29 cellular contexts compared by ENCODE assay signal in genomic region chr14:53742226-53742607, GRCh38.
DNase-seq lines count a peak whose midpoint lies in the region; ATAC-seq, FAIRE-seq and TF ChIP-seq lines count a peak whose summit lies in the region.
"Had no signal": no experiment of that assay in that cellular context is flagged by ENCODE, and none has a peak within 500 bp of the region (broad histone marks: within the 10 kb centered on the region; RNA-seq: fewer than 3 reads in every experiment).

No MANE protein-coding gene starts in this region.

- no peak overlapping the region for H3K18ac ChIP-seq in H1 (ENCODE audit: extremely low read depth, low read length)

- H3K79me1 ChIP-seq in H1 (ENCODE audit: low read depth, low read length), result no peaks in the 10 kb centered on the region

- no peak for TF ChIP-seq CTCF in H1 (IDR thresholded peaks at IDR 0.05; ENCODE audit: control extremely low read depth in 1 of 3, insufficient read depth in 1 of 3, low read depth in 1 of 3, low read length in 3 of 3)
- no peak for TF ChIP-seq CTCF in psoas muscle (IDR thresholded peaks at IDR 0.05)

- H3K4ac ChIP-seq in H1 (replicated peaks; ENCODE audit: insufficient read length, low read depth, low read length), result no peak overlapping the region

- TF ChIP-seq POLR2A in H1 (IDR thresholded peaks at IDR 0.05; ENCODE audit: control extremely low read depth in 1 of 2, low read depth in 2 of 2, low read length in 2 of 2) (no peak), GM18505 (IDR thresholded peaks at IDR 0.05; ENCODE audit: borderline replicate concordance, extremely low read depth, insufficient read depth, insufficient read length) (no peak)

- peak in 1 of 2 experiments; percentile 53; a peak in 1 of 3 replicates for TF ChIP-seq EP300 in H1 (IDR thresholded peaks at IDR 0.05; ENCODE audit: borderline replicate concordance in 1 of 2, low read depth in 2 of 2, low read length in 2 of 2)

- no peak overlapping the region for H3K4me3 Mint-ChIP-seq in stimulated activated memory B cell treated with anti-CD40 and anti-IgM and Interleukin-4, amounts not matched to agents 10 μg/mL and 1 μg/mL and 100 μg/mL, for 72 hours
- H3K4me3 Mint-ChIP-seq: activated naive CD8-positive, alpha-beta T cell treated with anti-CD3 and anti-CD28 coated beads, Interleukin-2, amount 50 U/mL, for 24 hours; naive B cell; stimulated activated naive CD8-positive, alpha-beta T cell treated with anti-CD3 and anti-CD28 coated beads, Interleukin-15, Interleukin-2, amounts not matched to agents 100 ng/mL and 50 ng/mL, for 24 hours had no signal

- no peak overlapping the region for H3K56ac ChIP-seq in H1 (replicated peaks; ENCODE audit: insufficient read length, low read depth, low read length)

- TF ChIP-seq RAD21 in H1 (IDR thresholded peaks at IDR 0.05 in 1 of 2, conservative IDR thresholded peaks at IDR 0.05 in 1 of 2; ENCODE audit: low read depth in 2 of 2, low read length in 2 of 2), result no peak

- H3K9ac ChIP-seq in H1 (replicated peaks in 1 of 4; ENCODE audit: extremely low read depth in 1 of 4, low read depth in 3 of 4, low read length in 3 of 4), result no peak overlapping the region

- H4K20me1 ChIP-seq in H1 (replicated peaks in 1 of 2; ENCODE audit: control insufficient read depth in 1 of 2, insufficient read depth in 2 of 2, low read length in 2 of 2), result no peaks in the 10 kb centered on the region

- H2AFZ ChIP-seq in H1 (ENCODE audit: low read length), result no peak overlapping the region

- H2BK120ac ChIP-seq in H1 (replicated peaks; ENCODE audit: low read depth, low read length), result no peak overlapping the region

- peak overlapping the region in 1 of 4 experiments; percentile 21; a peak in 1 of 8 replicates for H3K4me3 ChIP-seq in H1 (ENCODE audit: extremely low read depth in 1 of 4, insufficient read depth in 2 of 4, low read depth in 3 of 4, low read length in 4 of 4)
- H3K4me3 ChIP-seq in psoas muscle, result no peak overlapping the region
- H3K4me3 ChIP-seq: breast epithelium, tibial artery had no signal

- H3K36me3 Mint-ChIP-seq in stimulated activated memory B cell treated with anti-CD40 and anti-IgM and Interleukin-4, amounts not matched to agents 10 μg/mL and 1 μg/mL and 100 μg/mL, for 72 hours, result no peaks in the 10 kb centered on the region
- H3K36me3 Mint-ChIP-seq: naive B cell had no signal

- H3K36me3 ChIP-seq in H1 (ENCODE audit: control insufficient read depth in 2 of 4, insufficient read depth in 4 of 4, low read length in 3 of 4) (no peaks in the 10 kb centered on the region), psoas muscle (ENCODE audit: insufficient read depth in 1 of 2, low read depth in 1 of 2) (no peaks in the 10 kb centered on the region)
- H3K36me3 ChIP-seq: breast epithelium, tibial artery, WERI-Rb-1 had no signal

- DNase-seq in EL (peak; percentile 7), NCI-H69 (lab: John Stamatoyannopoulos, UW) (peak; percentile 33), H1 (ENCODE audit: low read depth in 1 of 2, low spot score in 2 of 2) (peak in 1 of 2 experiments; percentile 29), kidney tubule cell (ENCODE audit: low spot score) (peak; percentile 39), psoas muscle (no peak), NCI-H526 treated with DMSO at 0.1 percent for 48 hours (lab: John Stamatoyannopoulos, UW) (no peak)
- DNase-seq: activated CD4-positive, alpha-beta T cell treated with anti-CD3 and anti-CD28 coated beads, Interleukin-2, amount 50 U/mL, for 4 hours; activated effector memory CD4-positive, alpha-beta T cell treated with Interleukin-2 at 50 U/mL for 16 hours; activated naive CD8-positive, alpha-beta T cell treated with anti-CD3 and anti-CD28 coated beads, Interleukin-2, amount 50 U/mL, for 24 hours; cortex of kidney; erythroblast; hippocampal formation; left colon; mesenchymal stem cell; naive B cell; NCI-H1436 treated with DMSO at 0.1 percent for 48 hours; NCI-H774; stimulated activated CD4-positive, alpha-beta T cell treated with anti-CD3 and anti-CD28 coated beads, Interleukin-2, amount 100 ng/mL, for 48 hours; tibial artery; WERI-Rb-1 had no signal

- no peak overlapping the region for H4K5ac ChIP-seq in H1 (ENCODE audit: insufficient read length, low read depth, low read length)

- no peak overlapping the region for H2BK20ac ChIP-seq in H1 (ENCODE audit: low read length)

- H3K4me1 Mint-ChIP-seq in stimulated activated memory B cell treated with anti-CD40 and anti-IgM and Interleukin-4, amounts not matched to agents 10 μg/mL and 1 μg/mL and 100 μg/mL, for 72 hours, result no peaks in the 10 kb centered on the region
- H3K4me1 Mint-ChIP-seq: activated naive CD8-positive, alpha-beta T cell treated with anti-CD3 and anti-CD28 coated beads, Interleukin-2, amount 50 U/mL, for 24 hours; naive B cell had no signal

- H2BK5ac ChIP-seq in H1 (ENCODE audit: low read depth, low read length), result no peak overlapping the region

- H3K23ac ChIP-seq in H1 (ENCODE audit: insufficient read length), result no peak overlapping the region

- H2BK15ac ChIP-seq in H1 (ENCODE audit: low read length), result no peak overlapping the region

- no peaks in the 10 kb centered on the region for H3K23me2 ChIP-seq in H1 (ENCODE audit: low read depth, low read length)

- H3K79me2 ChIP-seq in H1 (ENCODE audit: control insufficient read depth in 1 of 2, insufficient read depth in 2 of 2, low read length in 2 of 2), result no peaks in the 10 kb centered on the region

- H3K4me2 ChIP-seq in H1 (ENCODE audit: insufficient read depth in 1 of 2, low read depth in 2 of 2, low read length in 2 of 2), result peak overlapping the region in 1 of 2 experiments; percentile 41; a peak in 2 of 4 replicates

- H3K27ac ChIP-seq in H1 (ENCODE audit: low read depth, low read length) (no peak overlapping the region), psoas muscle (no peak overlapping the region)
- H3K27ac ChIP-seq: breast epithelium, C4-2B, tibial artery, WERI-Rb-1 had no signal

- CTCF ChIA-PET in H1 (lab: Charles Lee; ENCODE audit: partially characterized antibody), result interaction anchor here (0.6 to 1.5 kb wide), 4 partner anchors 19 to 433 kb away, joined by 3 to 7 read pairs (median 3); no protein-coding TSS in a partner anchor

- H3K14ac ChIP-seq in H1 (ENCODE audit: insufficient read length), result no peak overlapping the region

- ATAC-seq in psoas muscle (no peak), GM18505 (IDR thresholded peaks at IDR 0.05; ENCODE audit: unreplicated experiment) (no peak)
- no peak for ATAC-seq in stimulated activated memory B cell treated with anti-CD40 and anti-IgM and Interleukin-4, amounts not matched to agents 10 μg/mL and 1 μg/mL and 100 μg/mL, for 72 hours
- ATAC-seq: activated naive CD8-positive, alpha-beta T cell treated with anti-CD3 and anti-CD28 coated beads, Interleukin-2, amount 50 U/mL, for 24 hours; left colon had no signal

- POLR2A ChIA-PET in H1 (lab: Charles Lee; ENCODE audit: partially characterized antibody), result no interaction called here

- no peak overlapping the region for H2BK12ac ChIP-seq in H1 (ENCODE audit: low read depth, low read length)

- no peak overlapping the region for H2AK5ac ChIP-seq in H1 (ENCODE audit: low read depth, low read length)

- FAIRE-seq in H1 (lab: Jason Lieb, UNC), result peak; percentile 70
- FAIRE-seq: frontal cortex, G401.6, GM19239, H54 had no signal

- H3K27ac Mint-ChIP-seq in stimulated activated memory B cell treated with anti-CD40 and anti-IgM and Interleukin-4, amounts not matched to agents 10 μg/mL and 1 μg/mL and 100 μg/mL, for 72 hours, result no peak overlapping the region
- H3K27ac Mint-ChIP-seq: activated naive CD8-positive, alpha-beta T cell treated with anti-CD3 and anti-CD28 coated beads, Interleukin-2, amount 50 U/mL, for 24 hours; naive B cell; stimulated activated naive CD8-positive, alpha-beta T cell treated with anti-CD3 and anti-CD28 coated beads, Interleukin-15, Interleukin-2, amounts not matched to agents 100 ng/mL and 50 ng/mL, for 24 hours had no signal

- H4K91ac ChIP-seq in H1 (replicated peaks; ENCODE audit: insufficient read length, low read length), result no peak overlapping the region

- H3K27me3 Mint-ChIP-seq in stimulated activated memory B cell treated with anti-CD40 and anti-IgM and Interleukin-4, amounts not matched to agents 10 μg/mL and 1 μg/mL and 100 μg/mL, for 72 hours, result peaks cover 13% of the 10 kb centered on the region
- H3K27me3 Mint-ChIP-seq: activated naive CD8-positive, alpha-beta T cell treated with anti-CD3 and anti-CD28 coated beads, Interleukin-2, amount 50 U/mL, for 24 hours; naive B cell; stimulated activated naive CD8-positive, alpha-beta T cell treated with anti-CD3 and anti-CD28 coated beads, Interleukin-15, Interleukin-2, amounts not matched to agents 100 ng/mL and 50 ng/mL, for 24 hours had no signal

- H4K8ac ChIP-seq in H1 (ENCODE audit: extremely low read depth, insufficient read depth, low read length), result no peak overlapping the region

- H3K4me1 ChIP-seq in H1 (replicated peaks in 1 of 4; ENCODE audit: control insufficient read depth in 3 of 4, insufficient read depth in 4 of 4, low read length in 3 of 4) (peaks cover 3 to 13% (median 9%) of the 10 kb centered on the region in 4 experiments), psoas muscle (no peaks in the 10 kb centered on the region)
- H3K4me1 ChIP-seq: breast epithelium, tibial artery had no signal

- intact Hi-C loops in psoas muscle (cut with DNase I), result no loop called here

- H3K27me3 ChIP-seq in H1 (replicated peaks in 1 of 4; ENCODE audit: control insufficient read depth in 3 of 4, extremely low read depth in 1 of 4, insufficient read depth in 3 of 4, low read length in 3 of 4), result no peaks in the 10 kb centered on the region
- no peaks in the 10 kb centered on the region for H3K27me3 ChIP-seq in psoas muscle (ENCODE audit: insufficient read depth in 3 of 3, low read length in 2 of 3)
- H3K27me3 ChIP-seq: breast epithelium, tibial artery had no signal

- H3K9me3 ChIP-seq in H1 (ENCODE audit: insufficient read depth in 2 of 2, low read depth in 1 of 2, low read length in 1 of 2), result no peaks in the 10 kb centered on the region
- H3K9me3 ChIP-seq in psoas muscle, result no peaks in the 10 kb centered on the region
- H3K9me3 ChIP-seq: breast epithelium, tibial artery had no signal

- no peaks in the 10 kb centered on the region for H3K9me3 Mint-ChIP-seq in stimulated activated memory B cell treated with anti-CD40 and anti-IgM and Interleukin-4, amounts not matched to agents 10 μg/mL and 1 μg/mL and 100 μg/mL, for 72 hours
- H3K9me3 Mint-ChIP-seq: activated naive CD8-positive, alpha-beta T cell treated with anti-CD3 and anti-CD28 coated beads, Interleukin-2, amount 50 U/mL, for 24 hours had no signal

- 3% methylated on average over 2 of the region's 2 CpGs; no CpG with 5 or more reads in 1 of the 2 experiments for whole genome bisulfite sequencing in H1 (ENCODE audit: extremely low coverage in 1 of 2, insufficient coverage in 1 of 2, insufficient read length in 1 of 2, insufficient replicate concordance in 2 of 2, low coverage in 1 of 2, low lambda C conversion rate in 2 of 2, missing lambda C conversion rate in 1 of 2), 2 experiments
- WGBS in psoas muscle, 3 donors, result 61 to 69% (median 67%) methylated on average over 2 of the region's 2 CpGs

TF ChIP-seq in H1, 55 proteins besides CTCF, POLR2A, EP300 and RAD21 (continues in another document):
- TF ChIP-seq BCL11A (IDR thresholded peaks at IDR 0.05; ENCODE audit: low read depth in 2 of 2, low read length in 2 of 2) (peak in 1 of 2 experiments; percentile 8), POU5F1 (IDR thresholded peaks at IDR 0.05; ENCODE audit: low read depth, low read length) (peak; percentile 5; the same call in 1 of the 2 replicates), JUND (IDR thresholded peaks at IDR 0.05; ENCODE audit: low read length) (peak; percentile 57), FOSL1 (IDR thresholded peaks at IDR 0.05; ENCODE audit: insufficient read depth, low read depth, low read length) (no peak)

Comparison
In these comparisons a context has a peak if more than half of its experiments do, and no peak if none do; other contexts are left out.
1. DNase-seq: peak in EL (single experiment), NCI-H69 (single experiment) and kidney tubule cell (single experiment); none in psoas muscle (0 of 2) and NCI-H526 treated with DMSO at 0.1 percent for 48 hours (single experiment).